In the genomic region with DNA sequence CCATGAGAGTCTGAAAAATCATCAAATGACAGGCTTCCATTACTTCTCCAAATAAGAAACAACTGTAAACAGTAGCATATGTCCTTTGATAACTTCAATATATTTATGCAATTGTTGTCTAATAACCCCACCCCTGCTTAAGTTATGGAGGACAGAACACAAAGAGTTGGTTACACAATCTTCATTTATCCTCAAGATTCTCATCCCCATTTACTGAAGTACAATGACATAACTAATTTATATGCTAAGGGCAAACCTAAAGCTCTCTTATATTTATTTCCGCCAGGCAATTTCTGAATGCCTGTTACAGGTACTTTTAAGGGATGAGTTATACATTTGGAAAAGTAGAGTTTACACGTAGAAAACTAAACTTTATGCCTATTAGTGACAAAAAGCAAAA, we compare ENCODE assay signal across 18 cellular contexts. TPM values are rescaled to one million over a fixed set of nuclear protein-coding genes. Genes with fewer than 3 reads are reported as not detected.
DNase-seq lines count a peak whose midpoint lies in the region; ATAC-seq and TF ChIP-seq lines count a peak whose summit lies in the region.
"Had no signal": no experiment of that assay in that cellular context is flagged by ENCODE, and none has a peak within 500 bp of the region (broad histone marks: within the 10 kb centered on the region; RNA-seq: fewer than 3 reads in every experiment).

No MANE protein-coding gene starts in this region.

- peak overlapping the region; percentile 46 for H3K4me3 Mint-ChIP-seq in central memory CD8-positive, alpha-beta T cell

- CTCF ChIA-PET in HEK293 (lab: Yijun Ruan, JAX) = interaction anchor here (0.6 kb wide), 1 partner anchor 1395 kb away, joined by 3 read pairs; no protein-coding TSS in a partner anchor

- POLR2A ChIA-PET in HEK293 (lab: Yijun Ruan, JAX) = no interaction called here

- no peaks in the 10 kb centered on the region for H3K27me3 ChIP-seq in left ventricle myocardium inferior (ENCODE audit: low read depth)
- no peaks in the 10 kb centered on the region for H3K27me3 ChIP-seq in BE2C
- H3K27me3 ChIP-seq: SJSA1 had no signal

- no peaks in the 10 kb centered on the region for H3K27me3 Mint-ChIP-seq in central memory CD8-positive, alpha-beta T cell

- peaks cover 7% of the 10 kb centered on the region for H3K36me3 Mint-ChIP-seq in central memory CD8-positive, alpha-beta T cell (ENCODE audit: insufficient read depth)

- peaks cover 100% of the 10 kb centered on the region for H3K4me1 ChIP-seq in left ventricle myocardium inferior
- H3K4me1 ChIP-seq in HEK293 (ENCODE audit: control insufficient read depth, insufficient read depth, low read length) = peaks cover 19% of the 10 kb centered on the region
- peaks cover 12% of the 10 kb centered on the region for H3K4me1 ChIP-seq in BE2C

- peaks cover 88% of the 10 kb centered on the region for H3K4me1 Mint-ChIP-seq in central memory CD8-positive, alpha-beta T cell

- ATAC-seq in central memory CD8-positive, alpha-beta T cell (replicated peaks; ENCODE audit: extremely low read depth, poor library complexity, severe bottlenecking) = no peak
- ATAC-seq in GM18498 (IDR thresholded peaks at IDR 0.05; ENCODE audit: unreplicated experiment) (no peak), omental fat pad (ENCODE audit: low FRiP score) (no peak)
- ATAC-seq: A549, HCT116 had no signal

- H3K27ac Mint-ChIP-seq in central memory CD8-positive, alpha-beta T cell (ENCODE audit: low read depth) = peak overlapping the region; percentile 20

- intact Hi-C loops in left ventricle myocardium inferior (cut with micrococcal nuclease) (no loop called here), cardiac septum (cut with DNase I) (no loop called here)

- H3K36me3 ChIP-seq in left ventricle myocardium inferior (no peaks in the 10 kb centered on the region), HEK293 (ENCODE audit: control insufficient read depth in 2 of 2, insufficient read depth in 1 of 2, low read length in 2 of 2) (no peaks in the 10 kb centered on the region; a peak in 1 of 3 replicates), BE2C (no peaks in the 10 kb centered on the region)

- no peaks in the 10 kb centered on the region for H3K9me3 Mint-ChIP-seq in central memory CD8-positive, alpha-beta T cell

- no peak overlapping the region for H3K4me3 ChIP-seq in left ventricle myocardium inferior
- H3K4me3 ChIP-seq in HEK293 (ENCODE audit: low read depth, low read length) = no peak overlapping the region
- H3K4me3 ChIP-seq in BE2C (ENCODE audit: low read depth, low read length) = no peak overlapping the region
- H3K4me3 ChIP-seq: A549, GM23248, PC-9, SJSA1 had no signal

- H3K27ac ChIP-seq in left ventricle myocardium inferior (replicated peaks) = peak overlapping the region; percentile 64
- no peak overlapping the region for H3K27ac ChIP-seq in HEK293 (ENCODE audit: extremely low read depth, low read depth, low read length)
- H3K27ac ChIP-seq: A549, C4-2B, GM23248, PC-9, SJSA1 had no signal

- H3K9me3 ChIP-seq in left ventricle myocardium inferior (replicated peaks) = no peaks in the 10 kb centered on the region
- H3K9me3 ChIP-seq in HEK293 (ENCODE audit: control insufficient read depth, insufficient read depth, low read depth, low read length) = no peaks in the 10 kb centered on the region; the same call in 1 of the 2 replicates
- no peaks in the 10 kb centered on the region for H3K9me3 ChIP-seq in BE2C
- H3K9me3 ChIP-seq: A549, SJSA1 had no signal

- no peak for TF ChIP-seq CTCF in left ventricle myocardium inferior (IDR thresholded peaks at IDR 0.05; ENCODE audit: borderline replicate concordance)
- no peak for TF ChIP-seq CTCF in HEK293 (tag by site-specific recombination; IDR thresholded peaks at IDR 0.05)
- no peak for TF ChIP-seq CTCF in BE2C (IDR thresholded peaks at IDR 0.05; ENCODE audit: low read depth, low read length)
- no peak for TF ChIP-seq CTCF in omental fat pad (IDR thresholded peaks at IDR 0.05)

- DNase-seq in left ventricle myocardium inferior (no peak), cardiac septum (ENCODE audit: low spot score) (no peak), BE2C (no peak), omental fat pad (ENCODE audit: low spot score) (no peak)
- DNase-seq in central memory CD8-positive, alpha-beta T cell (ENCODE audit: low spot score in 2 of 2) = no peak
- DNase-seq: GM23248, KG1, NCI-H146, NCI-H2081 treated with DMSO at 0.1 percent for 48 hours, NCI-H510A, NCI-H774, PC-9 had no signal

TF ChIP-seq in HEK293, 187 proteins besides CTCF, POLR2A, EP300 and RAD21:
- TF ChIP-seq, protein P1, sequence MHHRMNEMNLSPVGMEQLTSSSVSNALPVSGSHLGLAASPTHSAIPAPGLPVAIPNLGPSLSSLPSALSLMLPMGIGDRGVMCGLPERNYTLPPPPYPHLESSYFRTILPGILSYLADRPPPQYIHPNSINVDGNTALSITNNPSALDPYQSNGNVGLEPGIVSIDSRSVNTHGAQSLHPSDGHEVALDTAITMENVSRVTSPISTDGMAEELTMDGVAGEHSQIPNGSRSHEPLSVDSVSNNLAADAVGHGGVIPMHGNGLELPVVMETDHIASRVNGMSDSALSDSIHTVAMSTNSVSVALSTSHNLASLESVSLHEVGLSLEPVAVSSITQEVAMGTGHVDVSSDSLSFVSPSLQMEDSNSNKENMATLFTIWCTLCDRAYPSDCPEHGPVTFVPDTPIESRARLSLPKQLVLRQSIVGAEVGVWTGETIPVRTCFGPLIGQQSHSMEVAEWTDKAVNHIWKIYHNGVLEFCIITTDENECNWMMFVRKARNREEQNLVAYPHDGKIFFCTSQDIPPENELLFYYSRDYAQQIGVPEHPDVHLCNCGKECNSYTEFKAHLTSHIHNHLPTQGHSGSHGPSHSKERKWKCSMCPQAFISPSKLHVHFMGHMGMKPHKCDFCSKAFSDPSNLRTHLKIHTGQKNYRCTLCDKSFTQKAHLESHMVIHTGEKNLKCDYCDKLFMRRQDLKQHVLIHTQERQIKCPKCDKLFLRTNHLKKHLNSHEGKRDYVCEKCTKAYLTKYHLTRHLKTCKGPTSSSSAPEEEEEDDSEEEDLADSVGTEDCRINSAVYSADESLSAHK (tag by site-specific recombination; IDR thresholded peaks at IDR 0.05) = no peak
- TF ChIP-seq MZF1 (tag by site-specific recombination; IDR thresholded peaks at IDR 0.05; ENCODE audit: borderline replicate concordance) = peak; percentile 70; the same call in 1 of the 2 replicates

RNA-seq across cellular contexts. Expression of a gene that starts 12.3 kb away (rescaled TPM):
- 90.7 TPM for total RNA-seq in left ventricle myocardium inferior
- 109 TPM for total RNA-seq in cardiac septum
- polyA plus RNA-seq in BE2C (2012; ENCODE audit: insufficient read depth, insufficient read length, low read depth) = 46.2 TPM
- total RNA-seq in omental fat pad = 100 to 1,000 TPM; 110 to 205 (median 156) TPM
